13 cellular contexts compared by ENCODE assay signal in genomic region chr6:71035871-71036270, GRCh38.
DNase-seq lines count a peak whose midpoint lies in the region; TF ChIP-seq lines count a peak whose summit lies in the region.
"Had no signal": no experiment of that assay in that cellular context is flagged by ENCODE, and none has a peak within 500 bp of the region (broad histone marks: within the 10 kb centered on the region; RNA-seq: fewer than 3 reads in every experiment).

No MANE protein-coding gene starts in this region.

- H3K27ac Mint-ChIP-seq in brain (peak overlapping the region; percentile 6 to 83 (median 75)), glutamatergic neuron (ENCODE audit: unreplicated experiment) (peak overlapping the region; percentile 7), neural progenitor cell (peak overlapping the region; percentile 21)
- H3K27ac Mint-ChIP-seq: B cell; CD4-positive, alpha-beta T cell had no signal

- CTCF ChIA-PET in RWPE1 (lab: Yijun Ruan, JAX): no interaction called here

- no peak overlapping the region for H2AFZ ChIP-seq in neural progenitor cell (replicated peaks)

- POLR2A ChIA-PET in RWPE1 (lab: Yijun Ruan, JAX; ENCODE audit: low non-redundant PET): no interaction called here

- H3K9me3 Mint-ChIP-seq in brain: peaks cover 6 to 11% (median 8%) of the 10 kb centered on the region in 5 experiments
- peaks cover 8% of the 10 kb centered on the region for H3K9me3 Mint-ChIP-seq in glutamatergic neuron (ENCODE audit: unreplicated experiment)
- H3K9me3 Mint-ChIP-seq in neural progenitor cell: peaks cover 7% of the 10 kb centered on the region
- H3K9me3 Mint-ChIP-seq: CD4-positive, alpha-beta T cell had no signal

- H3K4me1 Mint-ChIP-seq in brain (peaks cover 71% of the 10 kb centered on the region), glutamatergic neuron (ENCODE audit: low read depth, unreplicated experiment) (peaks cover 26% of the 10 kb centered on the region), neural progenitor cell (peaks cover 48% of the 10 kb centered on the region)
- H3K4me1 Mint-ChIP-seq: B cell had no signal

- intact Hi-C loops in breast epithelium (cut with DNase I; ENCODE audit: low total_unique reads): no loop called here

- H3K4me3 Mint-ChIP-seq in brain (no peak overlapping the region), glutamatergic neuron (ENCODE audit: unreplicated experiment) (no peak overlapping the region), neural progenitor cell (no peak overlapping the region)
- H3K4me3 Mint-ChIP-seq: B cell; CD4-positive, alpha-beta T cell had no signal

- H3K36me3 Mint-ChIP-seq in brain (no peaks in the 10 kb centered on the region), glutamatergic neuron (ENCODE audit: unreplicated experiment) (no peaks in the 10 kb centered on the region), neural progenitor cell (peaks cover 3% of the 10 kb centered on the region)

- H3K9ac ChIP-seq in neural progenitor cell: no peak overlapping the region

- peak; percentile 51 for DNase-seq in NCI-H446 treated with DMSO at 0.1 percent for 48 hours (lab: John Stamatoyannopoulos, UW)
- DNase-seq in glutamatergic neuron: no peak
- DNase-seq in neural progenitor cell (ENCODE audit: low spot score): no peak
- no peak for DNase-seq in ureter (ENCODE audit: low spot score)
- DNase-seq in RWPE1 (ENCODE audit: low spot score): no peak
- DNase-seq in H4 (ENCODE audit: low spot score): no peak
- DNase-seq in breast epithelium (ENCODE audit: low spot score in 2 of 2): no peak
- DNase-seq: CD4-positive, alpha-beta T cell; DMS153; DMS79 treated with DMSO at 0.1 percent for 48 hours; GDM1 had no signal

- H3K4me1 ChIP-seq in neural progenitor cell (peaks cover 13% of the 10 kb centered on the region), breast epithelium (no peaks in the 10 kb centered on the region)

- peaks cover 7% of the 10 kb centered on the region for H3K27me3 Mint-ChIP-seq in brain
- H3K27me3 Mint-ChIP-seq in glutamatergic neuron (ENCODE audit: unreplicated experiment): peaks cover 9% of the 10 kb centered on the region
- H3K27me3 Mint-ChIP-seq in neural progenitor cell (ENCODE audit: insufficient read depth, low read depth): peaks cover 8% of the 10 kb centered on the region

- TF ChIP-seq CTCF in brain (conservative IDR thresholded peaks at IDR 0.05): no peak
- TF ChIP-seq CTCF in glutamatergic neuron (IDR thresholded peaks at IDR 0.05; ENCODE audit: partially characterized antibody, unreplicated experiment): no peak
- TF ChIP-seq CTCF in neural progenitor cell (IDR thresholded peaks at IDR 0.05): no peak
- no peak for TF ChIP-seq CTCF in RWPE1 (conservative IDR thresholded peaks at IDR 0.05; ENCODE audit: low read depth)
- TF ChIP-seq CTCF in breast epithelium (IDR thresholded peaks at IDR 0.05): no peak

- no peak overlapping the region for H3K4me3 ChIP-seq in neural progenitor cell
- H3K4me3 ChIP-seq in breast epithelium: no peak overlapping the region

- no peaks in the 10 kb centered on the region for H3K79me2 ChIP-seq in neural progenitor cell (ENCODE audit: low read depth)

- H3K27ac ChIP-seq in neural progenitor cell (no peak overlapping the region), RWPE1 (no peak overlapping the region), breast epithelium (no peak overlapping the region)

- no peaks in the 10 kb centered on the region for H3F3A ChIP-seq in neural progenitor cell (ENCODE audit: low read depth)

- no peak overlapping the region for H3K4me2 ChIP-seq in neural progenitor cell

- H3K9me3 ChIP-seq in neural progenitor cell (ENCODE audit: low read depth) (no peaks in the 10 kb centered on the region), breast epithelium (no peaks in the 10 kb centered on the region)

- H3K27me3 ChIP-seq in neural progenitor cell (no peaks in the 10 kb centered on the region), breast epithelium (no peaks in the 10 kb centered on the region)

- no peaks in the 10 kb centered on the region for H4K20me1 ChIP-seq in neural progenitor cell (ENCODE audit: low read depth)

- no peaks in the 10 kb centered on the region for H3K36me3 ChIP-seq in neural progenitor cell
- no peaks in the 10 kb centered on the region for H3K36me3 ChIP-seq in breast epithelium

- no peak for TF ChIP-seq POLR2A in breast epithelium (IDR thresholded peaks at IDR 0.05)

Comparison
In these comparisons a context has a peak if more than half of its experiments do, and no peak if none do; other contexts are left out.
1. H3K27ac Mint-ChIP-seq: peak in every context shown above with its lines; median percentile 75 in brain; 21 in neural progenitor cell; 7 in glutamatergic neuron.